ENCODE assay signal across 1 cellular context in the genomic region with DNA sequence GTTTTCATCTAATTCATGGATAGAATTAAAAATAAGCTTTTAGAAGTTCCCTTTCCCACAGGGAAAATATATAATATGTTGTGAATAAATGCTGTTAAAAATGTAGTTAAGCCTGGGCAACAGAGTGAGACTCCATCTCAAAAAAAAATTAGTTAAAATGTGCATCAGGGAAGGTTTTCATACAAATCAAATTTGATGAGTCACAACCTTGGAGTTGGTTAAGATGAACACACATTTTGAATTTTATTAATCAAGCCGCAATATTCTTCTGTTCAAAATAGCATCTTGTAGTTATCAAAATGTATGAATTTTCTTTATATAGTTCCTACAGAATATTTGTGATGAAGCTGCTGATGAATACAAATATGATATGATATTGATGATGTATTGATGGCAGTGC.
A peak's percentile ranks its signal among the peaks of the same experiment; 100 is the strongest.
TF ChIP-seq lines count a peak whose summit lies in the region.

No MANE protein-coding gene starts in this region.

TF ChIP-seq in endothelial cell of umbilical vein, 7 proteins besides CTCF, POLR2A, EP300 and RAD21:
- no peak for TF ChIP-seq EZH2 (IDR thresholded peaks at IDR 0.05; ENCODE audit: borderline replicate concordance, low read depth, low read length, severe bottlenecking)
- no peak for TF ChIP-seq MAX (IDR thresholded peaks at IDR 0.05; ENCODE audit: insufficient read depth, insufficient read length)
- TF ChIP-seq JUN (IDR thresholded peaks at IDR 0.05; ENCODE audit: borderline replicate concordance, insufficient read depth, insufficient read length, low read depth): peak; percentile 8
- TF ChIP-seq MYC (IDR thresholded peaks at IDR 0.05; ENCODE audit: low read depth, low read length): no peak
- no peak for TF ChIP-seq FOS (IDR thresholded peaks at IDR 0.05; ENCODE audit: borderline replicate concordance, insufficient read depth, low read length)
- no peak for TF ChIP-seq POLR2AphosphoS5 (IDR thresholded peaks at IDR 0.05; ENCODE audit: insufficient read depth, low read depth, low read length)
- no peak for TF ChIP-seq GATA2 (IDR thresholded peaks at IDR 0.05; ENCODE audit: insufficient read depth, insufficient read length, low read depth, low read length)
TF ChIP-seq in endothelial cell of umbilical vein: peak in this region for 1.
